In the genomic region with DNA sequence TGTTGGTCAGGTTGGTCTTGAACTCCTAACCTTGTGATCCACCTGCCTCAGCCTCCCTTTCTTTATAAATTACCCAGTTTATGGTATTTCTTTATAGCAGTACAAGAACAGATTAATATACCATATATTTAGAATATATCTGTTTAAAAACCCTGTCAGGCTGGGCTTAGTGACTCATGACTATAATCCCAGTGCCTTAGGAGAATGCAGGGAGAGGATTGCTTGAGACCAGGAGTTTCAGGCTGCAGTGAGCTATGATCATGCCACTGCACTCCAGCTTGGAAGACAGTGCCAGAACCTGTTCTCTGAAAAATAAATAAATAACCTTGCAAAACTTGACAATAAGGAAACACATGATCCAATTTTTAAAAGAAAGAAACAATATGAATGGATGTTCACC, we compare ENCODE assay signal across 25 cellular contexts.
"Had no signal": no experiment of that assay in that cellular context is flagged by ENCODE, and none has a peak within 500 bp of the region (broad histone marks: within the 10 kb centered on the region; RNA-seq: fewer than 3 reads in every experiment).

No MANE protein-coding gene starts in this region.

- H3K27me3 Mint-ChIP-seq: activated naive CD4-positive, alpha-beta T cell treated with anti-CD3 and anti-CD28 coated beads, Interleukin-2, amount 50 U/mL, for 24 hours had no signal

- H3K4me1 Mint-ChIP-seq: activated naive CD4-positive, alpha-beta T cell treated with anti-CD3 and anti-CD28 coated beads, Interleukin-2, amount 50 U/mL, for 24 hours; activated naive CD8-positive, alpha-beta T cell treated with anti-CD3 and anti-CD28 coated beads, Interleukin-2, amount 50 U/mL, for 24 hours had no signal

- DNase-seq: activated CD4-positive, CD25-positive, alpha-beta regulatory T cell; activated CD8-positive, alpha-beta T cell treated with anti-CD3 and anti-CD28 coated beads, Interleukin-2, amount 10 ng/mL, durations not matched to agents 7 days and 5 days; activated effector memory CD4-positive, alpha-beta T cell treated with Interleukin-2 at 50 U/mL for 16 hours; activated naive CD4-positive, alpha-beta T cell; activated naive CD8-positive, alpha-beta T cell treated with anti-CD3 and anti-CD28 coated beads, Interleukin-2, amount 50 U/mL, for 24 hours; activated T-cell treated with anti-CD3 and anti-CD28 coated beads, Interleukin-2, amount 50 U/mL, for 24 hours; NCI-H1105 treated with DMSO at 0.1 percent for 48 hours; NCI-H146; NCI-H187 treated with DMSO at 0.1 percent for 48 hours; NCI-H2081 treated with DMSO at 0.1 percent for 48 hours; NCI-H2227 treated with DMSO at 0.1 percent for 48 hours; NCI-H446 treated with DMSO at 0.1 percent for 48 hours; NCI-H524 treated with DMSO at 0.1 percent for 48 hours; NCI-H748 treated with DMSO at 0.1 percent for 48 hours; NK-92 treated with Interleukin-12 subunit alpha and Interleukin-12 subunit beta, amount 100 ng/mL, for 24 hours; Right ventricle myocardium superior; RPMI8226; SJCRH30; SK-N-SH; T-helper 1 cell had no signal

- H3K27ac Mint-ChIP-seq: activated CD8-positive, alpha-beta T cell treated with anti-CD3 and anti-CD28 coated beads, Interleukin-2, amount 10 ng/mL, durations not matched to agents 7 days and 5 days; activated naive CD4-positive, alpha-beta T cell treated with anti-CD3 and anti-CD28 coated beads, Interleukin-2, amount 50 U/mL, for 24 hours; activated naive CD8-positive, alpha-beta T cell treated with anti-CD3 and anti-CD28 coated beads, Interleukin-2, amount 50 U/mL, for 24 hours; activated T-cell treated with anti-CD3 and anti-CD28 coated beads, Interleukin-2, amount 50 U/mL, for 24 hours; activated T-helper 1 cell treated with anti-CD3 and anti-CD28 coated beads, Interleukin-12 subunit alpha, Interleukin-12 subunit beta, Interleukin-2, Interleukin-4 antibody, amounts not matched to agents 30 ng/mL and 10 ng/mL and 1 ng/mL, durations not matched to agents 14 hours and 24 hours and 36 hours had no signal

- ATAC-seq: activated CD8-positive, alpha-beta T cell treated with anti-CD3 and anti-CD28 coated beads, Interleukin-2, amount 10 ng/mL, durations not matched to agents 7 days and 5 days; activated naive CD8-positive, alpha-beta T cell treated with anti-CD3 and anti-CD28 coated beads, Interleukin-2, amount 50 U/mL, for 24 hours; Panc1 had no signal

- H3K4me3 Mint-ChIP-seq: activated CD8-positive, alpha-beta T cell treated with anti-CD3 and anti-CD28 coated beads, Interleukin-2, amount 10 ng/mL, durations not matched to agents 7 days and 5 days; activated naive CD4-positive, alpha-beta T cell treated with anti-CD3 and anti-CD28 coated beads, Interleukin-2, amount 50 U/mL, for 24 hours; activated naive CD8-positive, alpha-beta T cell treated with anti-CD3 and anti-CD28 coated beads, Interleukin-2, amount 50 U/mL, for 24 hours; activated T-cell treated with anti-CD3 and anti-CD28 coated beads, Interleukin-2, amount 50 U/mL, for 24 hours; activated T-helper 1 cell treated with anti-CD3 and anti-CD28 coated beads, Interleukin-12 subunit alpha, Interleukin-12 subunit beta, Interleukin-2, Interleukin-4 antibody, amounts not matched to agents 30 ng/mL and 10 ng/mL and 1 ng/mL, durations not matched to agents 14 hours and 24 hours and 36 hours had no signal

- H3K4me2 ChIP-seq: KMS-11, SK-N-SH had no signal

- H3K27me3 ChIP-seq: breast epithelium, SJCRH30 had no signal

- H3K9me3 Mint-ChIP-seq: activated naive CD4-positive, alpha-beta T cell treated with anti-CD3 and anti-CD28 coated beads, Interleukin-2, amount 50 U/mL, for 24 hours; activated naive CD8-positive, alpha-beta T cell treated with anti-CD3 and anti-CD28 coated beads, Interleukin-2, amount 50 U/mL, for 24 hours; activated T-cell treated with anti-CD3 and anti-CD28 coated beads, Interleukin-2, amount 50 U/mL, for 24 hours had no signal

- H3K4me1 ChIP-seq: breast epithelium, SJCRH30 had no signal

- H3K36me3 Mint-ChIP-seq: activated naive CD4-positive, alpha-beta T cell treated with anti-CD3 and anti-CD28 coated beads, Interleukin-2, amount 50 U/mL, for 24 hours had no signal

- H3K9ac ChIP-seq: KMS-11, SK-N-SH had no signal

- H3K9me2 ChIP-seq: SK-N-SH had no signal

- H3K9me3 ChIP-seq: breast epithelium, SJCRH30, SK-N-SH had no signal

- H3K4me3 ChIP-seq: breast epithelium, SJCRH30 had no signal

- H3K36me3 ChIP-seq: breast epithelium, SJCRH30 had no signal
